Comparison of ENCODE assay signal across 15 cellular contexts in genomic region chr2:135317375-135317774, GRCh38.
A peak's percentile ranks its signal among the peaks of the same experiment; 100 is the strongest.
DNase-seq lines count a peak whose midpoint lies in the region; ATAC-seq lines count a peak whose summit lies in the region.
"Had no signal": no experiment of that assay in that cellular context is flagged by ENCODE, and none has a peak within 500 bp of the region (broad histone marks: within the 10 kb centered on the region; RNA-seq: fewer than 3 reads in every experiment).

No MANE protein-coding gene starts in this region.

- ATAC-seq in stimulated activated naive CD8-positive, alpha-beta T cell treated with anti-CD3 and anti-CD28 coated beads, Interleukin-15, amount 100 ng/mL, for 72 hours: peak; percentile 37
- ATAC-seq in stimulated activated naive CD8-positive, alpha-beta T cell treated with anti-CD3 and anti-CD28 coated beads, Interleukin-15, Interleukin-2, amounts not matched to agents 100 U/mL and 50 U/mL, for 24 hours: no peak
- ATAC-seq: CD8-positive, alpha-beta T cell had no signal

- H3K27me3 Mint-ChIP-seq in stimulated activated naive CD8-positive, alpha-beta T cell treated with anti-CD3 and anti-CD28 coated beads, Interleukin-15, amount 100 ng/mL, for 72 hours: no peaks in the 10 kb centered on the region
- H3K27me3 Mint-ChIP-seq: B cell; CD4-positive, CD25-positive, alpha-beta regulatory T cell had no signal

- no peak overlapping the region for H3K27ac Mint-ChIP-seq in stimulated activated naive CD8-positive, alpha-beta T cell treated with anti-CD3 and anti-CD28 coated beads, Interleukin-15, amount 100 ng/mL, for 72 hours
- H3K27ac Mint-ChIP-seq: B cell; CD4-positive, CD25-positive, alpha-beta regulatory T cell; CD8-positive, alpha-beta T cell had no signal

- no peak for DNase-seq in stimulated activated naive CD8-positive, alpha-beta T cell treated with anti-CD3 and anti-CD28 coated beads, Interleukin-15, amount 100 ng/mL, for 72 hours
- DNase-seq in stimulated activated naive CD8-positive, alpha-beta T cell treated with anti-CD3 and anti-CD28 coated beads, Interleukin-15, Interleukin-2, amounts not matched to agents 100 U/mL and 50 U/mL, for 24 hours: no peak
- DNase-seq in NCI-H146 treated with DMSO at 0.1 percent for 48 hours (lab: John Stamatoyannopoulos, UW; ENCODE audit: unreplicated experiment) (peak; percentile 34), myocyte (ENCODE audit: low read depth) (peak; percentile 50), NCI-H1417 treated with DMSO at 0.1 percent for 48 hours (lab: John Stamatoyannopoulos, UW) (no peak), GF-D8 (lab: John Stamatoyannopoulos, UW) (no peak)
- DNase-seq: Caco-2; CD8-positive, alpha-beta T cell; DMS153; EL; GDM1; H7; HCEC 1CT had no signal

- H3K4me3 Mint-ChIP-seq in stimulated activated naive CD8-positive, alpha-beta T cell treated with anti-CD3 and anti-CD28 coated beads, Interleukin-15, amount 100 ng/mL, for 72 hours: no peak overlapping the region
- H3K4me3 Mint-ChIP-seq: B cell; CD4-positive, CD25-positive, alpha-beta regulatory T cell; CD8-positive, alpha-beta T cell had no signal

- H3K9me3 Mint-ChIP-seq in stimulated activated naive CD8-positive, alpha-beta T cell treated with anti-CD3 and anti-CD28 coated beads, Interleukin-15, amount 100 ng/mL, for 72 hours: no peaks in the 10 kb centered on the region
- H3K9me3 Mint-ChIP-seq: CD4-positive, CD25-positive, alpha-beta regulatory T cell; CD8-positive, alpha-beta T cell had no signal

- no peaks in the 10 kb centered on the region for H3K4me1 Mint-ChIP-seq in stimulated activated naive CD8-positive, alpha-beta T cell treated with anti-CD3 and anti-CD28 coated beads, Interleukin-15, amount 100 ng/mL, for 72 hours
- H3K4me1 Mint-ChIP-seq: B cell had no signal

Comparison
In these comparisons a context has a peak if more than half of its experiments do, and no peak if none do; other contexts are left out.
1. DNase-seq: peak in NCI-H146 treated with DMSO at 0.1 percent for 48 hours (single experiment) and myocyte (single experiment); none in stimulated activated naive CD8-positive, alpha-beta T cell treated with anti-CD3 and anti-CD28 coated beads, Interleukin-15, amount 100 ng/mL, for 72 hours (0 of 2), stimulated activated naive CD8-positive, alpha-beta T cell treated with anti-CD3 and anti-CD28 coated beads, Interleukin-15, Interleukin-2, amounts not matched to agents 100 U/mL and 50 U/mL, for 24 hours (single experiment), NCI-H1417 treated with DMSO at 0.1 percent for 48 hours (single experiment) and GF-D8 (single experiment).